9 cellular contexts compared by ENCODE assay signal in the genomic region with DNA sequence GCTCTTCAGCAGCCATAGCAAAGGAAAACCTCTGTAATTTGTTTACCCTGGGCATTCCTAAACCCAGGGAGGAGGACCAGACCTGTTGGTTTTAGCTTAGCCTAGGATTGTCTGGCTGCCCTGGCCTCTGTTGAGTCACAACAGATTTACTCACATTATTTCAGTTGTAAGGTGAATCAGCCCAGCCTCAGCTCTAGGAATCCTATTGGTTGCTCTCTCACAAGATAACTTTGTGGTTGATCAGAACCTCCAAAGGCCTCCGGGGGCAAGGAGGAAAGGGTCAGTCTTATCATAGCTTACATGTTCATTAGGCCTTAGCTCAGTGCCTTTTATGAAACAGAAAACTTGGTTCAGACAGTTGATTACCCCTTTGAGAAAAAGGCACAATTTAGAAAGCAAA. TPM values are rescaled to one million over a fixed set of nuclear protein-coding genes. Genes with fewer than 3 reads are reported as not detected.
DNase-seq lines count a peak whose midpoint lies in the region; ATAC-seq and TF ChIP-seq lines count a peak whose summit lies in the region.
"Had no signal": no experiment of that assay in that cellular context is flagged by ENCODE, and none has a peak within 500 bp of the region (broad histone marks: within the 10 kb centered on the region; RNA-seq: fewer than 3 reads in every experiment).

No MANE protein-coding gene starts in this region.

- H3K4me1 ChIP-seq in Loucy (ENCODE audit: insufficient read depth, low read length, poor library complexity, severe bottlenecking) (peaks cover 11% of the 10 kb centered on the region), GM23338 (ENCODE audit: insufficient read depth) (no peaks in the 10 kb centered on the region)

- H3K9me3 Mint-ChIP-seq in GM23338, result no peaks in the 10 kb centered on the region; the same call in 2 of the 3 replicates

- no peak overlapping the region for H3K27ac ChIP-seq in epithelial cell of prostate
- H3K27ac ChIP-seq in GM23338 (ENCODE audit: low read depth), result no peak overlapping the region

- H3K27ac Mint-ChIP-seq in GM23338, result no peak overlapping the region

- peak; percentile 39 for DNase-seq in EH (ENCODE audit: low read depth)
- peak; percentile 43 for DNase-seq in epithelial cell of prostate (ENCODE audit: low read depth, low spot score)
- DNase-seq in GM23338 (ENCODE audit: low spot score), result no peak
- DNase-seq in NCI-H1930 (lab: John Stamatoyannopoulos, UW), result no peak
- no peak for DNase-seq in SW480 (ENCODE audit: low spot score)
- DNase-seq: central memory CD4-positive, alpha-beta T cell had no signal

- no peaks in the 10 kb centered on the region for H3K9me2 ChIP-seq in Loucy (replicated peaks; ENCODE audit: low read depth, low read length)
- no peaks in the 10 kb centered on the region for H3K9me2 ChIP-seq in GM23338 (ENCODE audit: insufficient read depth)

- no peaks in the 10 kb centered on the region for H3K79me2 ChIP-seq in Loucy (ENCODE audit: insufficient read depth, low read length)
- H3K79me2 ChIP-seq in GM23338 (replicated peaks; ENCODE audit: insufficient read depth), result no peaks in the 10 kb centered on the region

- H2AFZ ChIP-seq in Loucy (ENCODE audit: low read length) (no peak overlapping the region), GM23338 (no peak overlapping the region)

- H3F3A ChIP-seq in Loucy (ENCODE audit: low read depth), result no peaks in the 10 kb centered on the region
- H3F3A ChIP-seq in GM23338 (replicated peaks; ENCODE audit: low read depth), result no peaks in the 10 kb centered on the region

- H3K36me3 ChIP-seq in Loucy (ENCODE audit: insufficient read depth, low read length) (peaks cover 31% of the 10 kb centered on the region; the same call in 1 of the 2 replicates), GM23338 (ENCODE audit: insufficient read depth) (no peaks in the 10 kb centered on the region)

- H3K27me3 Mint-ChIP-seq in GM23338 (ENCODE audit: insufficient read depth, low read depth, poor library complexity), result peaks cover 2% of the 10 kb centered on the region

- H3K4me2 ChIP-seq in Loucy (ENCODE audit: low read depth, low read length, poor library complexity, severe bottlenecking) (peak overlapping the region; percentile 44), GM23338 (no peak overlapping the region)

- H3K4me3 Mint-ChIP-seq in GM23338, result no peak overlapping the region

- peaks cover 11% of the 10 kb centered on the region; the same call in 2 of the 3 replicates for H3K36me3 Mint-ChIP-seq in GM23338 (ENCODE audit: low read depth)

- no peaks in the 10 kb centered on the region for H3K27me3 ChIP-seq in Loucy (ENCODE audit: insufficient read depth, low read length, poor library complexity, severe bottlenecking)
- H3K27me3 ChIP-seq in GM23338 (ENCODE audit: insufficient read depth), result no peaks in the 10 kb centered on the region

- H3K4me1 Mint-ChIP-seq in GM23338, result no peaks in the 10 kb centered on the region; the same call in 2 of the 3 replicates

- no peaks in the 10 kb centered on the region for H4K20me1 ChIP-seq in Loucy (ENCODE audit: insufficient read depth, low read length, poor library complexity, severe bottlenecking)
- H4K20me1 ChIP-seq in GM23338 (replicated peaks; ENCODE audit: insufficient read depth), result no peaks in the 10 kb centered on the region

- no peaks in the 10 kb centered on the region for H3K9me3 ChIP-seq in Loucy (ENCODE audit: insufficient read depth, low read depth, low read length)

- H3K9ac ChIP-seq in Loucy (ENCODE audit: low read depth, low read length, poor library complexity, severe bottlenecking), result peak overlapping the region; percentile 50

- H3K4me3 ChIP-seq in Loucy (ENCODE audit: low read length, poor library complexity, severe bottlenecking) (no peak overlapping the region), GM23338 (no peak overlapping the region)

- TF ChIP-seq CTCF in Loucy (conservative IDR thresholded peaks at IDR 0.05; ENCODE audit: low read length), result no peak
- no peak for TF ChIP-seq CTCF in GM23338 (conservative IDR thresholded peaks at IDR 0.05; ENCODE audit: low read depth in 2 of 2)

- ATAC-seq in GM19043 (IDR thresholded peaks at IDR 0.05; ENCODE audit: low read depth, unreplicated experiment) (peak; percentile 47), GM23338 (no peak), GM21576 (IDR thresholded peaks at IDR 0.05; ENCODE audit: unreplicated experiment) (no peak)

TF ChIP-seq in GM23338, 12 proteins besides CTCF, POLR2A, EP300 and RAD21 (continues in another document):
- TF ChIP-seq CREB1 (CRISPR knock-in tag; IDR thresholded peaks at IDR 0.05; ENCODE audit: low read depth) (no peak), EZH2phosphoT487 (IDR thresholded peaks at IDR 0.05; ENCODE audit: unreplicated experiment) (no peak), POLR2AphosphoS5 (IDR thresholded peaks at IDR 0.05; ENCODE audit: low read depth) (no peak), EZH2 (IDR thresholded peaks at IDR 0.05; ENCODE audit: low read depth, unreplicated experiment) (no peak), ZNF331 (CRISPR knock-in tag; IDR thresholded peaks at IDR 0.05; ENCODE audit: low read depth) (no peak)
- TF ChIP-seq, protein P1, sequence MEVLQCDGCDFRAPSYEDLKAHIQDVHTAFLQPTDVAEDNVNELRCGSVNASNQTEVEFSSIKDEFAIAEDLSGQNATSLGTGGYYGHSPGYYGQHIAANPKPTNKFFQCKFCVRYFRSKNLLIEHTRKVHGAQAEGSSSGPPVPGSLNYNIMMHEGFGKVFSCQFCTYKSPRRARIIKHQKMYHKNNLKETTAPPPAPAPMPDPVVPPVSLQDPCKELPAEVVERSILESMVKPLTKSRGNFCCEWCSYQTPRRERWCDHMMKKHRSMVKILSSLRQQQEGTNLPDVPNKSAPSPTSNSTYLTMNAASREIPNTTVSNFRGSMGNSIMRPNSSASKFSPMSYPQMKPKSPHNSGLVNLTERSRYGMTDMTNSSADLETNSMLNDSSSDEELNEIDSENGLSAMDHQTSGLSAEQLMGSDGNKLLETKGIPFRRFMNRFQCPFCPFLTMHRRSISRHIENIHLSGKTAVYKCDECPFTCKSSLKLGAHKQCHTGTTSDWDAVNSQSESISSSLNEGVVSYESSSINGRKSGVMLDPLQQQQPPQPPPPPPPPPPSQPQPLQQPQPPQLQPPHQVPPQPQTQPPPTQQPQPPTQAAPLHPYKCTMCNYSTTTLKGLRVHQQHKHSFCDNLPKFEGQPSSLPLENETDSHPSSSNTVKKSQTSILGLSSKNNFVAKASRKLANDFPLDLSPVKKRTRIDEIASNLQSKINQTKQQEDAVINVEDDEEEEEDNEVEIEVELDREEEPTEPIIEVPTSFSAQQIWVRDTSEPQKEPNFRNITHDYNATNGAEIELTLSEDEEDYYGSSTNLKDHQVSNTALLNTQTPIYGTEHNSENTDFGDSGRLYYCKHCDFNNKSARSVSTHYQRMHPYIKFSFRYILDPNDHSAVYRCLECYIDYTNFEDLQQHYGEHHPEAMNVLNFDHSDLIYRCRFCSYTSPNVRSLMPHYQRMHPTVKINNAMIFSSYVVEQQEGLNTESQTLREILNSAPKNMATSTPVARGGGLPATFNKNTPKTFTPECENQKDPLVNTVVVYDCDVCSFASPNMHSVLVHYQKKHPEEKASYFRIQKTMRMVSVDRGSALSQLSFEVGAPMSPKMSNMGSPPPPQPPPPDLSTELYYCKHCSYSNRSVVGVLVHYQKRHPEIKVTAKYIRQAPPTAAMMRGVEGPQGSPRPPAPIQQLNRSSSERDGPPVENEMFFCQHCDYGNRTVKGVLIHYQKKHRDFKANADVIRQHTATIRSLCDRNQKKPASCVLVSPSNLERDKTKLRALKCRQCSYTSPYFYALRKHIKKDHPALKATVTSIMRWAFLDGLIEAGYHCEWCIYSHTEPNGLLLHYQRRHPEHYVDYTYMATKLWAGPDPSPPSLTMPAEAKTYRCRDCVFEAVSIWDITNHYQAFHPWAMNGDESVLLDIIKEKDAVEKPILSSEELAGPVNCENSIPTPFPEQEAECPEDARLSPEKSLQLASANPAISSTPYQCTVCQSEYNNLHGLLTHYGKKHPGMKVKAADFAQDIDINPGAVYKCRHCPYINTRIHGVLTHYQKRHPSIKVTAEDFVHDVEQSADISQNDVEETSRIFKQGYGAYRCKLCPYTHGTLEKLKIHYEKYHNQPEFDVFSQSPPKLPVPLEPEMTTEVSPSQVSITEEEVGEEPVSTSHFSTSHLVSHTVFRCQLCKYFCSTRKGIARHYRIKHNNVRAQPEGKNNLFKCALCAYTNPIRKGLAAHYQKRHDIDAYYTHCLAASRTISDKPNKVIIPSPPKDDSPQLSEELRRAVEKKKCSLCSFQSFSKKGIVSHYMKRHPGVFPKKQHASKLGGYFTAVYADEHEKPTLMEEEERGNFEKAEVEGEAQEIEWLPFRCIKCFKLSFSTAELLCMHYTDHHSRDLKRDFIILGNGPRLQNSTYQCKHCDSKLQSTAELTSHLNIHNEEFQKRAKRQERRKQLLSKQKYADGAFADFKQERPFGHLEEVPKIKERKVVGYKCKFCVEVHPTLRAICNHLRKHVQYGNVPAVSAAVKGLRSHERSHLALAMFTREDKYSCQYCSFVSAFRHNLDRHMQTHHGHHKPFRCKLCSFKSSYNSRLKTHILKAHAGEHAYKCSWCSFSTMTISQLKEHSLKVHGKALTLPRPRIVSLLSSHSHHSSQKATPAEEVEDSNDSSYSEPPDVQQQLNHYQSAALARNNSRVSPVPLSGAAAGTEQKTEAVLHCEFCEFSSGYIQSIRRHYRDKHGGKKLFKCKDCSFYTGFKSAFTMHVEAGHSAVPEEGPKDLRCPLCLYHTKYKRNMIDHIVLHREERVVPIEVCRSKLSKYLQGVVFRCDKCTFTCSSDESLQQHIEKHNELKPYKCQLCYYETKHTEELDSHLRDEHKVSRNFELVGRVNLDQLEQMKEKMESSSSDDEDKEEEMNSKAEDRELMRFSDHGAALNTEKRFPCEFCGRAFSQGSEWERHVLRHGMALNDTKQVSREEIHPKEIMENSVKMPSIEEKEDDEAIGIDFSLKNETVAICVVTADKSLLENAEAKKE (CRISPR knock-in tag; IDR thresholded peaks at IDR 0.05), result no peak

RNA-seq across cellular contexts. Expression of a gene that starts 41.0 kb away (rescaled TPM):
- 43.6 and 51.2 TPM in 2 replicates for total RNA-seq in GM23338 (2014; rRNA removed; shearing (Covaris generic))
- polyA plus RNA-seq in GM23338 (2016; fragmentation: Nextera tagmentation; extraction: Ambion mirVana), result 32.6 and 35.7 TPM in 2 replicates

Comparison
In these comparisons a context has a peak if more than half of its experiments do, and no peak if none do; other contexts are left out.
1. DNase-seq: peak in EH (single experiment) and epithelial cell of prostate (single experiment); none in GM23338 (single experiment), NCI-H1930 (0 of 2) and SW480 (single experiment).